ENCODE assay signal across 8 cellular contexts in the genomic region with DNA sequence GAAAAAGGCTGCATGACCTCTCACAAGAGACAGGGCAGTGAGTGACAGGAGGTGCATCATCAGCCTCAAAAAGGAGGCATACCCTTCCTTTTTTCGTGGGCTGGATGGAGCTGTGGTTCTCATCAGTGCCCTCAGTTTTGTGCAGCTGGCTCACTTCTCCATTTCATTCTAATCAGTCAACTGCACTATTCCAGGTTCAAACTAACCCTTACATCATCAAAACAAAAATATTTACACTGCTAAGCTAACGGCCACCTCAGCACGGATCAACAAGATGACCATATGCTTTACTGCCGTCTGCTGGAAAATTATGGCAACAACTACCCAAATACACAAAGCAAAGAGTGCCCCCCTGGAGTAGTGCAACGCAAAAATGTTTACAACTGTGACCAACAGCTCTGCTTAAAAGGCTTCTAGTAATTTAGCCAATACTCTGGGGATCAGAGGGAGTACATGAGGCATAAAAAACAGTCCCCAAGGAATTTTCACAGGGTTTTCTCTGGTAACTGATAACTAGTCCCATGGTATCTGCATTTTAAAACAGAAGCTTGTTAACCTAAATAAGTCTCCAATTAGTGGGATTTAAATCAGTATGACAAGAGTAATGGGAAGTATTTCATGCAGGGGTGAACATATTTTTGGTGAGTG. TPM values are rescaled to one million over a fixed set of nuclear protein-coding genes. Genes with fewer than 3 reads are reported as not detected.
DNase-seq lines count a peak whose midpoint lies in the region; ATAC-seq and TF ChIP-seq lines count a peak whose summit lies in the region.

No MANE protein-coding gene starts in this region.

- no peak for DNase-seq in Right ventricle myocardium inferior (ENCODE audit: missing footprints)
- no peak for DNase-seq in cardiac septum (ENCODE audit: low spot score)
- DNase-seq in MV-4-11 (lab: John Stamatoyannopoulos, UW) = peak; percentile 96
- peak; percentile 85 for DNase-seq in fibroblast of pulmonary artery (ENCODE audit: low read depth)
- no peak for DNase-seq in osteocyte (ENCODE audit: extremely low spot score, unreplicated experiment)
- DNase-seq in OCI-M2 (lab: John Stamatoyannopoulos, UW; ENCODE audit: unreplicated experiment) = no peak

- H3K4me3 Mint-ChIP-seq in osteocyte (ENCODE audit: unreplicated experiment) = no peak overlapping the region

- no peaks in the 10 kb centered on the region for H3K36me3 Mint-ChIP-seq in osteocyte (ENCODE audit: unreplicated experiment)

- H3K27ac Mint-ChIP-seq in osteocyte (ENCODE audit: unreplicated experiment) = no peak overlapping the region

- no peak overlapping the region for H3K4me3 ChIP-seq in fibroblast of pulmonary artery (replicated peaks; ENCODE audit: low read depth, low read length)

- TF ChIP-seq CTCF in fibroblast of pulmonary artery (IDR thresholded peaks at IDR 0.05; ENCODE audit: low read length, missing control alignments) (peak; percentile 91), osteocyte (IDR thresholded peaks at IDR 0.05) (peak; percentile 69)

- no peaks in the 10 kb centered on the region for H3K9me3 Mint-ChIP-seq in osteocyte (ENCODE audit: unreplicated experiment)

- no peaks in the 10 kb centered on the region for H3K27me3 Mint-ChIP-seq in osteocyte (ENCODE audit: unreplicated experiment)

- H3K4me1 Mint-ChIP-seq in osteocyte (ENCODE audit: unreplicated experiment) = peaks cover 13% of the 10 kb centered on the region

- ATAC-seq in Right ventricle myocardium inferior (peak; percentile 82), HG02610 (IDR thresholded peaks at IDR 0.05; ENCODE audit: unreplicated experiment) (peak; percentile 85), SK-N-SH treated with all-trans-retinoic acid at 6 μM for 48 hours (peak; percentile 85)

- intact Hi-C loops in Right ventricle myocardium inferior (cut with DNase I) = loop anchor here (2.0 to 10.0 kb wide), 5 partner anchors 71 to 596 kb away; partner anchors contain the start of gene VLDLR
- intact Hi-C loops in cardiac septum (cut with DNase I) = loop anchor here (5.0 to 10.0 kb wide), 8 partner anchors 66 to 593 kb away; partner anchors contain the start of gene VLDLR

TF ChIP-seq in SK-N-SH treated with all-trans-retinoic acid at 6 μM for 48 hours, 23 proteins besides CTCF, POLR2A, EP300 and RAD21:
- TF ChIP-seq TSHZ2 (CRISPR knock-in tag; IDR thresholded peaks at IDR 0.05) (no peak), SNAI2 (CRISPR knock-in tag; IDR thresholded peaks at IDR 0.05) (no peak), ISL1 (CRISPR knock-in tag; IDR thresholded peaks at IDR 0.05) (no peak), ARNTL (CRISPR knock-in tag; IDR thresholded peaks at IDR 0.05; ENCODE audit: borderline replicate concordance, low read depth) (no peak), TOX (CRISPR knock-in tag; IDR thresholded peaks at IDR 0.05; ENCODE audit: borderline replicate concordance) (no peak), ESRRG (CRISPR knock-in tag; IDR thresholded peaks at IDR 0.05) (no peak), PPARA (CRISPR knock-in tag; IDR thresholded peaks at IDR 0.05; ENCODE audit: borderline replicate concordance) (no peak), ZNF70 (CRISPR knock-in tag; IDR thresholded peaks at IDR 0.05) (no peak), ZFP3 (CRISPR knock-in tag; IDR thresholded peaks at IDR 0.05) (no peak)
- TF ChIP-seq, protein P1, sequence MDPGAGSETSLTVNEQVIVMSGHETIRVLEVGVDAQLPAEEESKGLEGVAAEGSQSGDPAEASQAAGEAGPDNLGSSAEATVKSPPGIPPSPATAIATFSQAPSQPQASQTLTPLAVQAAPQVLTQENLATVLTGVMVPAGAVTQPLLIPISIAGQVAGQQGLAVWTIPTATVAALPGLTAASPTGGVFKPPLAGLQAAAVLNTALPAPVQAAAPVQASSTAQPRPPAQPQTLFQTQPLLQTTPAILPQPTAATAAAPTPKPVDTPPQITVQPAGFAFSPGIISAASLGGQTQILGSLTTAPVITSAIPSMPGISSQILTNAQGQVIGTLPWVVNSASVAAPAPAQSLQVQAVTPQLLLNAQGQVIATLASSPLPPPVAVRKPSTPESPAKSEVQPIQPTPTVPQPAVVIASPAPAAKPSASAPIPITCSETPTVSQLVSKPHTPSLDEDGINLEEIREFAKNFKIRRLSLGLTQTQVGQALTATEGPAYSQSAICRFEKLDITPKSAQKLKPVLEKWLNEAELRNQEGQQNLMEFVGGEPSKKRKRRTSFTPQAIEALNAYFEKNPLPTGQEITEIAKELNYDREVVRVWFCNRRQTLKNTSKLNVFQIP (CRISPR knock-in tag; IDR thresholded peaks at IDR 0.05; ENCODE audit: borderline replicate concordance, low read depth) = no peak
- TF ChIP-seq, protein P2, sequence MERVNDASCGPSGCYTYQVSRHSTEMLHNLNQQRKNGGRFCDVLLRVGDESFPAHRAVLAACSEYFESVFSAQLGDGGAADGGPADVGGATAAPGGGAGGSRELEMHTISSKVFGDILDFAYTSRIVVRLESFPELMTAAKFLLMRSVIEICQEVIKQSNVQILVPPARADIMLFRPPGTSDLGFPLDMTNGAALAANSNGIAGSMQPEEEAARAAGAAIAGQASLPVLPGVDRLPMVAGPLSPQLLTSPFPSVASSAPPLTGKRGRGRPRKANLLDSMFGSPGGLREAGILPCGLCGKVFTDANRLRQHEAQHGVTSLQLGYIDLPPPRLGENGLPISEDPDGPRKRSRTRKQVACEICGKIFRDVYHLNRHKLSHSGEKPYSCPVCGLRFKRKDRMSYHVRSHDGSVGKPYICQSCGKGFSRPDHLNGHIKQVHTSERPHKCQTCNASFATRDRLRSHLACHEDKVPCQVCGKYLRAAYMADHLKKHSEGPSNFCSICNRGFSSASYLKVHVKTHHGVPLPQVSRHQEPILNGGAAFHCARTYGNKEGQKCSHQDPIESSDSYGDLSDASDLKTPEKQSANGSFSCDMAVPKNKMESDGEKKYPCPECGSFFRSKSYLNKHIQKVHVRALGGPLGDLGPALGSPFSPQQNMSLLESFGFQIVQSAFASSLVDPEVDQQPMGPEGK (CRISPR knock-in tag; IDR thresholded peaks at IDR 0.05; ENCODE audit: borderline replicate concordance) = no peak
TF ChIP-seq in SK-N-SH treated with all-trans-retinoic acid at 6 μM for 48 hours: peak in this region for 0.

RNA-seq across cellular contexts. Expression of gene KCNV2, which starts 10.8 kb away (rescaled TPM):
- total RNA-seq in Right ventricle myocardium inferior (not detected), cardiac septum (not detected), osteocyte (not detected in 2 replicates)

Comparison
In these comparisons a context has a peak if more than half of its experiments do, and no peak if none do; other contexts are left out.
1. DNase-seq: peak in MV-4-11 (single experiment) and fibroblast of pulmonary artery (single experiment); none in Right ventricle myocardium inferior (single experiment), cardiac septum (single experiment), osteocyte (single experiment) and OCI-M2 (single experiment).
2. Peak in every context shown above with its lines, with median percentiles within 50 percentile points of each other: ATAC-seq.